16 cellular contexts compared by ENCODE assay signal in genomic region chr17:73278049-73278464, GRCh38. TPM values are rescaled to one million over a fixed set of nuclear protein-coding genes. Genes with fewer than 3 reads are reported as not detected.
DNase-seq lines count a peak whose midpoint lies in the region; ATAC-seq and TF ChIP-seq lines count a peak whose summit lies in the region.
"Had no signal": no experiment of that assay in that cellular context is flagged by ENCODE, and none has a peak within 500 bp of the region (broad histone marks: within the 10 kb centered on the region; RNA-seq: fewer than 3 reads in every experiment).

No MANE protein-coding gene starts in this region.

- in situ Hi-C loops in gastrocnemius medialis (cut with MboI; ENCODE audit: low sequenced_read_pairs in 4 of 4), result no loop called here

- intact Hi-C loops in gastrocnemius medialis (cut with DNase I; ENCODE audit: low total_unique reads), result no loop called here

- H3K27me3 Mint-ChIP-seq in WTC11 (ENCODE audit: low read depth), result no peaks in the 10 kb centered on the region

- H3K4me1 ChIP-seq in right atrium auricular region (peaks cover 0 to 25% of the 10 kb centered on the region in 2 donors), gastrocnemius medialis (peaks cover 22 to 24% of the 10 kb centered on the region in 2 donors)

- ATAC-seq in gastrocnemius medialis, result peak; percentile 80 to 95
- ATAC-seq in GM18873 (IDR thresholded peaks at IDR 0.05; ENCODE audit: low FRiP score, unreplicated experiment), result no peak
- no peak for ATAC-seq in WTC11
- ATAC-seq: T-cell had no signal

- CTCF ChIA-PET in WTC11 (lab: Charles Lee), result interaction anchor here (0.7 to 1.4 kb wide), 3 partner anchors 29 to 92 kb away, joined by 3 to 6 read pairs (median 4); no protein-coding TSS in a partner anchor

- TF ChIP-seq POLR2A in gastrocnemius medialis (IDR thresholded peaks at IDR 0.05), result no peak

- TF ChIP-seq CTCF in right atrium auricular region (IDR thresholded peaks at IDR 0.05) (no peak), gastrocnemius medialis (IDR thresholded peaks at IDR 0.05 in 4 of 5, conservative IDR thresholded peaks at IDR 0.05 in 1 of 5) (no peak), WTC11 (IDR thresholded peaks at IDR 0.05) (no peak)

- peaks cover 9% of the 10 kb centered on the region; the same call in 1 of the 2 replicates for H3K4me1 Mint-ChIP-seq in WTC11
- H3K4me1 Mint-ChIP-seq: immature natural killer cell, T-cell had no signal

- H3K27ac ChIP-seq in right atrium auricular region (peak overlapping the region; percentile 75 to 77), gastrocnemius medialis (peak overlapping the region; percentile 60 to 80 (median 68))

- H3K36me3 ChIP-seq in right atrium auricular region (peaks cover 4% of the 10 kb centered on the region), gastrocnemius medialis (no peaks in the 10 kb centered on the region)

- H3K9me3 Mint-ChIP-seq in WTC11, result no peaks in the 10 kb centered on the region
- H3K9me3 Mint-ChIP-seq: immature natural killer cell, T-cell had no signal

- no peak overlapping the region for H3K27ac Mint-ChIP-seq in WTC11
- H3K27ac Mint-ChIP-seq: immature natural killer cell, T-cell had no signal

- peak; percentile 14 for DNase-seq in AG20443 (ENCODE audit: low spot score)
- DNase-seq in astrocyte of the hippocampus (ENCODE audit: low read depth, low spot score), result peak; percentile 42
- DNase-seq in right atrium auricular region (ENCODE audit: low spot score), result no peak
- no peak for DNase-seq in gastrocnemius medialis
- no peak for DNase-seq in OCI-M2 (lab: John Stamatoyannopoulos, UW; ENCODE audit: unreplicated experiment)
- DNase-seq in iPS-NIHi11 (ENCODE audit: low spot score), result no peak
- no peak for DNase-seq in WTC11 (ENCODE audit: low spot score)
- DNase-seq: activated CD4-positive, alpha-beta T cell treated with anti-CD3 and anti-CD28 coated beads for 48 hours; activated T-cell treated with anti-CD3 and anti-CD28 coated beads, Interleukin-2, amount 50 U/mL, for 1 hour; effector memory CD4-positive, alpha-beta T cell; immature natural killer cell; T-cell had no signal

- H3K4me3 ChIP-seq in right atrium auricular region (no peak overlapping the region), gastrocnemius medialis (no peak overlapping the region)

- H3K36me3 Mint-ChIP-seq in WTC11, result no peaks in the 10 kb centered on the region
- H3K36me3 Mint-ChIP-seq: immature natural killer cell, T-cell had no signal

- H3K9me3 ChIP-seq in right atrium auricular region (no peaks in the 10 kb centered on the region), gastrocnemius medialis (no peaks in the 10 kb centered on the region)

- POLR2A ChIA-PET in WTC11 (lab: Charles Lee), result interaction anchor here (0.7 kb wide), 1 partner anchor 33 kb away, joined by 3 read pairs; no protein-coding TSS in a partner anchor

- no peak overlapping the region for H3K4me3 Mint-ChIP-seq in WTC11
- H3K4me3 Mint-ChIP-seq: immature natural killer cell, T-cell had no signal

- H3K27me3 ChIP-seq in right atrium auricular region (no peaks in the 10 kb centered on the region), gastrocnemius medialis (no peaks in the 10 kb centered on the region)

TF ChIP-seq in WTC11, 78 proteins besides CTCF, POLR2A, EP300 and RAD21:
- no peak for TF ChIP-seq NFYB (CRISPR knock-in tag; conservative IDR thresholded peaks at IDR 0.05; ENCODE audit: low read depth)
- TF ChIP-seq NR1H2 (CRISPR knock-in tag; IDR thresholded peaks at IDR 0.05), result no peak
- no peak for TF ChIP-seq ERG (CRISPR knock-in tag; IDR thresholded peaks at IDR 0.05)
- no peak for TF ChIP-seq SMAD4 (CRISPR knock-in tag; IDR thresholded peaks at IDR 0.05)
- TF ChIP-seq, protein P1, sequence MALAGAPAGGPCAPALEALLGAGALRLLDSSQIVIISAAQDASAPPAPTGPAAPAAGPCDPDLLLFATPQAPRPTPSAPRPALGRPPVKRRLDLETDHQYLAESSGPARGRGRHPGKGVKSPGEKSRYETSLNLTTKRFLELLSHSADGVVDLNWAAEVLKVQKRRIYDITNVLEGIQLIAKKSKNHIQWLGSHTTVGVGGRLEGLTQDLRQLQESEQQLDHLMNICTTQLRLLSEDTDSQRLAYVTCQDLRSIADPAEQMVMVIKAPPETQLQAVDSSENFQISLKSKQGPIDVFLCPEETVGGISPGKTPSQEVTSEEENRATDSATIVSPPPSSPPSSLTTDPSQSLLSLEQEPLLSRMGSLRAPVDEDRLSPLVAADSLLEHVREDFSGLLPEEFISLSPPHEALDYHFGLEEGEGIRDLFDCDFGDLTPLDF (CRISPR knock-in tag; IDR thresholded peaks at IDR 0.05), result no peak
- TF ChIP-seq USF1 (CRISPR knock-in tag; IDR thresholded peaks at IDR 0.05), result no peak
- no peak for TF ChIP-seq ZNF396 (CRISPR knock-in tag; IDR thresholded peaks at IDR 0.05; ENCODE audit: borderline replicate concordance)
- TF ChIP-seq NR3C1 (CRISPR knock-in tag; conservative IDR thresholded peaks at IDR 0.05; ENCODE audit: low read depth), result no peak
- no peak for TF ChIP-seq HMGA2 (CRISPR knock-in tag; IDR thresholded peaks at IDR 0.05)
- TF ChIP-seq, protein P2, sequence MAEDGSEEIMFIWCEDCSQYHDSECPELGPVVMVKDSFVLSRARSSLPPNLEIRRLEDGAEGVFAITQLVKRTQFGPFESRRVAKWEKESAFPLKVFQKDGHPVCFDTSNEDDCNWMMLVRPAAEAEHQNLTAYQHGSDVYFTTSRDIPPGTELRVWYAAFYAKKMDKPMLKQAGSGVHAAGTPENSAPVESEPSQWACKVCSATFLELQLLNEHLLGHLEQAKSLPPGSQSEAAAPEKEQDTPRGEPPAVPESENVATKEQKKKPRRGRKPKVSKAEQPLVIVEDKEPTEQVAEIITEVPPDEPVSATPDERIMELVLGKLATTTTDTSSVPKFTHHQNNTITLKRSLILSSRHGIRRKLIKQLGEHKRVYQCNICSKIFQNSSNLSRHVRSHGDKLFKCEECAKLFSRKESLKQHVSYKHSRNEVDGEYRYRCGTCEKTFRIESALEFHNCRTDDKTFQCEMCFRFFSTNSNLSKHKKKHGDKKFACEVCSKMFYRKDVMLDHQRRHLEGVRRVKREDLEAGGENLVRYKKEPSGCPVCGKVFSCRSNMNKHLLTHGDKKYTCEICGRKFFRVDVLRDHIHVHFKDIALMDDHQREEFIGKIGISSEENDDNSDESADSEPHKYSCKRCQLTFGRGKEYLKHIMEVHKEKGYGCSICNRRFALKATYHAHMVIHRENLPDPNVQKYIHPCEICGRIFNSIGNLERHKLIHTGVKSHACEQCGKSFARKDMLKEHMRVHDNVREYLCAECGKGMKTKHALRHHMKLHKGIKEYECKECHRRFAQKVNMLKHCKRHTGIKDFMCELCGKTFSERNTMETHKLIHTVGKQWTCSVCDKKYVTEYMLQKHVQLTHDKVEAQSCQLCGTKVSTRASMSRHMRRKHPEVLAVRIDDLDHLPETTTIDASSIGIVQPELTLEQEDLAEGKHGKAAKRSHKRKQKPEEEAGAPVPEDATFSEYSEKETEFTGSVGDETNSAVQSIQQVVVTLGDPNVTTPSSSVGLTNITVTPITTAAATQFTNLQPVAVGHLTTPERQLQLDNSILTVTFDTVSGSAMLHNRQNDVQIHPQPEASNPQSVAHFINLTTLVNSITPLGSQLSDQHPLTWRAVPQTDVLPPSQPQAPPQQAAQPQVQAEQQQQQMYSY (CRISPR knock-in tag; IDR thresholded peaks at IDR 0.05), result no peak

RNA-seq across cellular contexts. Expression of gene CPSF4L, which starts 16.4 kb away (rescaled TPM):
- total RNA-seq in right atrium auricular region (not detected), gastrocnemius medialis (not detected), WTC11 (2021) (not detected in 3 replicates)
- total RNA-seq: fibroblast of villous mesenchyme, H1, PC-3, T-cell had no signal

RNA-seq across cellular contexts. Expression of gene CDC42EP4, which starts 33.7 kb away (rescaled TPM):
- total RNA-seq in right atrium auricular region (10 to 100 TPM; 35.4 to 56.0 TPM), gastrocnemius medialis (10 to 100 TPM; 35.8 to 57.0 (median 47.1) TPM), WTC11 (2021) (17.0 to 18.8 TPM (median 18.4 TPM) in 3 replicates)

Comparison
In these comparisons a context has a peak if more than half of its experiments do, and no peak if none do; other contexts are left out.
1. DNase-seq: peak in AG20443 (single experiment) and astrocyte of the hippocampus (single experiment); none in right atrium auricular region (single experiment), gastrocnemius medialis (0 of 2), OCI-M2 (single experiment), iPS-NIHi11 (single experiment) and WTC11 (single experiment).
2. ATAC-seq: peak in gastrocnemius medialis (2 of 2); none in GM18873 (single experiment) and WTC11 (single experiment).